8 cellular contexts compared by ENCODE assay signal in the genomic region with DNA sequence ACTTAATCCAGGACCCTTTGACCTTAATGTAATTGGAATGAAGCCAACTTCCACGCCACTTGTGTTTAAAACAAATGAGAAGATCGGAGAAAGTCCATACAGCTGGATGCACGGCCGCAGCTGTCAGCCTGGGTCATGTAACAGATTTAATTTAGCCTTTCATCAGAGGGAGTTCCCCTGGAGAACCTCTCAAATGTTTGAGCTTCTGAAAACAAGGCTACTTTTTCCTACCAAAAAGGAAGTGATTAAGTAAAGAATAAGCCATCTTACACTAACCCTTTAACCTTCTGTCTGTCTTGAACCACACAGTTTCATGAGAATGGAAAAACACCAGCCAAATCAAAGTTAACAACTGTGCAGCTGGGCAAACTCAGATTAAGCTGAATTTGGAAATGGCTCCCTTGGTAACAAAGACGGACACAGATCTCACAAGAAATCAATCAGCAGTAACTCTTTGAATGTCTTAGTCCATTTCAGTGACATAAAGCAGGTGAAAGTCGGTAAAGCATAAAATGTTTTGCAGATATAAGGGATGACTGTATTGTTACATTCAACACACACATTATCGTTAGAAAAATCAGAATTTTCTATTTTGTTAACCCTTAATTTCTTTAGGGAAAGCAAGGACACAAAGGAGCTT.
A peak's percentile ranks its signal among the peaks of the same experiment; 100 is the strongest.
DNase-seq lines count a peak whose midpoint lies in the region; ATAC-seq, FAIRE-seq and TF ChIP-seq lines count a peak whose summit lies in the region.

No MANE protein-coding gene starts in this region.

- TF ChIP-seq CTCF in D721Med (IDR thresholded peaks at IDR 0.05; ENCODE audit: insufficient read depth, missing control alignments) = no peak

- DNase-seq in RPMI7951 (ENCODE audit: low read depth) = peak; percentile 97
- peak; percentile 95 for DNase-seq in iris pigment epithelial cell (ENCODE audit: low read depth)
- no peak for DNase-seq in DMS153 treated with DMSO at 0.1 percent for 48 hours (lab: John Stamatoyannopoulos, UW; ENCODE audit: unreplicated experiment)
- no peak for DNase-seq in iPS-NIHi11 (ENCODE audit: low spot score)
- DNase-seq in HK-2 (ENCODE audit: unreplicated experiment) = no peak
- DNase-seq in D721Med (ENCODE audit: insufficient read length, low spot score) = no peak

- peak; percentile 36 for ATAC-seq in GM19023 (IDR thresholded peaks at IDR 0.05; ENCODE audit: unreplicated experiment)
- peak; percentile 48 for ATAC-seq in HG02798 (IDR thresholded peaks at IDR 0.05; ENCODE audit: poor library complexity, unreplicated experiment)

- no peak for FAIRE-seq in D721Med (lab: Jason Lieb, UNC)

Comparison
In these comparisons a context has a peak if more than half of its experiments do, and no peak if none do; other contexts are left out.
1. DNase-seq: peak in RPMI7951 (single experiment) and iris pigment epithelial cell (single experiment); none in DMS153 treated with DMSO at 0.1 percent for 48 hours (single experiment), iPS-NIHi11 (single experiment), HK-2 (single experiment) and D721Med (single experiment).